Comparison of ENCODE assay signal across 32 cellular contexts in genomic region chr18:9790261-9790660, GRCh38.
"Had no signal": no experiment of that assay in that cellular context is flagged by ENCODE, and none has a peak within 500 bp of the region (broad histone marks: within the 10 kb centered on the region; RNA-seq: fewer than 3 reads in every experiment).

No MANE protein-coding gene starts in this region.

- DNase-seq: activated B cell treated with CpG ODN at 0.5 μM for 24 hours; activated CD4-positive, alpha-beta memory T cell treated with anti-CD3 and anti-CD28 coated beads for 36 hours; activated CD4-positive, alpha-beta T cell treated with anti-CD3 and anti-CD28 coated beads for 4 hours; activated CD4-positive, alpha-beta T cell treated with anti-CD3 and anti-CD28 coated beads, Interleukin-2, amount 50 U/mL, for 1 hour; activated CD4-positive, CD25-positive, alpha-beta regulatory T cell treated with anti-CD3 and anti-CD28 coated beads, Interleukin-2, amount 50 U/mL, for 72 hours; activated CD8-positive, alpha-beta memory T cell treated with anti-CD3 and anti-CD28 coated beads for 24 hours; activated CD8-positive, alpha-beta memory T cell treated with anti-CD3 and anti-CD28 coated beads, Interleukin-2, amount 10 ng/mL, durations not matched to agents 7 days and 5 days; activated CD8-positive, alpha-beta memory T cell treated with anti-CD3 and anti-CD28 coated beads, Interleukin-2, amount 50 U/mL, for 48 hours; activated effector memory CD4-positive, alpha-beta T cell treated with Interleukin-2 at 50 U/mL for 16 hours; activated naive CD4-positive, alpha-beta T cell treated with anti-CD3 and anti-CD28 coated beads, Interleukin-2, amount 10 ng/mL, durations not matched to agents 7 days and 5 days; activated naive CD8-positive, alpha-beta T cell treated with anti-CD3 and anti-CD28 coated beads, Interleukin-2, amount 50 U/mL, for 24 hours; activated T-cell treated with anti-CD3 and anti-CD28 coated beads, Interleukin-2, amount 50 U/mL, for 48 hours; body of pancreas; NCI-H1092 treated with DMSO at 0.1 percent for 48 hours; NCI-H1417; NCI-H146; NCI-H187; NCI-H2029 treated with DMSO at 0.1 percent for 48 hours; NCI-H2107; NCI-H226; NCI-H446 treated with DMSO at 0.1 percent for 48 hours; NCI-H524; OCI-M1; Right ventricle myocardium superior; SW 1271; T-helper 1 cell; T-helper 2 cell; T-helper 9 cell had no signal

- H3K4me1 Mint-ChIP-seq: activated B cell treated with CpG ODN at 0.5 μM for 24 hours; activated CD8-positive, alpha-beta memory T cell treated with anti-CD3 and anti-CD28 coated beads, Interleukin-2, amount 10 ng/mL, durations not matched to agents 7 days and 5 days; activated naive CD4-positive, alpha-beta T cell treated with anti-CD3 and anti-CD28 coated beads, Interleukin-2, amount 10 ng/mL, durations not matched to agents 7 days and 5 days; activated naive CD8-positive, alpha-beta T cell treated with anti-CD3 and anti-CD28 coated beads, Interleukin-2, amount 50 U/mL, for 24 hours had no signal

- H3K36me3 ChIP-seq: breast epithelium had no signal

- H3K36me3 Mint-ChIP-seq: activated CD8-positive, alpha-beta memory T cell treated with anti-CD3 and anti-CD28 coated beads, Interleukin-2, amount 10 ng/mL, durations not matched to agents 7 days and 5 days; activated naive CD4-positive, alpha-beta T cell treated with anti-CD3 and anti-CD28 coated beads, Interleukin-2, amount 10 ng/mL, durations not matched to agents 7 days and 5 days; activated naive CD8-positive, alpha-beta T cell had no signal

- ATAC-seq: activated CD8-positive, alpha-beta memory T cell treated with anti-CD3 and anti-CD28 coated beads, Interleukin-2, amount 10 ng/mL, durations not matched to agents 7 days and 5 days; activated naive CD8-positive, alpha-beta T cell treated with anti-CD3 and anti-CD28 coated beads, Interleukin-2, amount 50 U/mL, for 24 hours; body of pancreas had no signal

- H3K27me3 ChIP-seq: body of pancreas, breast epithelium had no signal

- H3K9me3 ChIP-seq: body of pancreas, breast epithelium had no signal

- H3K27ac Mint-ChIP-seq: activated B cell treated with CpG ODN at 0.5 μM for 24 hours; activated CD4-positive, alpha-beta memory T cell treated with anti-CD3 and anti-CD28 coated beads for 36 hours; activated CD8-positive, alpha-beta memory T cell treated with anti-CD3 and anti-CD28 coated beads, Interleukin-2, amount 10 ng/mL, durations not matched to agents 7 days and 5 days; activated naive CD4-positive, alpha-beta T cell treated with anti-CD3 and anti-CD28 coated beads, Interleukin-2, amount 10 ng/mL, durations not matched to agents 7 days and 5 days; activated naive CD8-positive, alpha-beta T cell; activated naive CD8-positive, alpha-beta T cell treated with anti-CD3 and anti-CD28 coated beads, Interleukin-2, amount 50 U/mL, for 24 hours had no signal

- H3K27ac ChIP-seq: body of pancreas, breast epithelium, KMS-11, VCaP had no signal

- H3K9ac ChIP-seq: KMS-11 had no signal

- H3K4me3 Mint-ChIP-seq: activated B cell treated with CpG ODN at 0.5 μM for 24 hours; activated CD4-positive, alpha-beta memory T cell treated with anti-CD3 and anti-CD28 coated beads for 36 hours; activated CD8-positive, alpha-beta memory T cell treated with anti-CD3 and anti-CD28 coated beads, Interleukin-2, amount 10 ng/mL, durations not matched to agents 7 days and 5 days; activated naive CD4-positive, alpha-beta T cell treated with anti-CD3 and anti-CD28 coated beads, Interleukin-2, amount 10 ng/mL, durations not matched to agents 7 days and 5 days; activated naive CD8-positive, alpha-beta T cell; activated naive CD8-positive, alpha-beta T cell treated with anti-CD3 and anti-CD28 coated beads, Interleukin-2, amount 50 U/mL, for 24 hours had no signal

- H3K4me1 ChIP-seq: body of pancreas, breast epithelium had no signal

- H3K4me2 ChIP-seq: KMS-11 had no signal

- H3K27me3 Mint-ChIP-seq: activated B cell treated with CpG ODN at 0.5 μM for 24 hours had no signal

- H3K4me3 ChIP-seq: body of pancreas, breast epithelium had no signal

- H3K9me3 Mint-ChIP-seq: activated B cell treated with CpG ODN at 0.5 μM for 24 hours; activated naive CD4-positive, alpha-beta T cell treated with anti-CD3 and anti-CD28 coated beads, Interleukin-2, amount 10 ng/mL, durations not matched to agents 7 days and 5 days had no signal
